ENCODE assay signal across 23 cellular contexts in the genomic region with DNA sequence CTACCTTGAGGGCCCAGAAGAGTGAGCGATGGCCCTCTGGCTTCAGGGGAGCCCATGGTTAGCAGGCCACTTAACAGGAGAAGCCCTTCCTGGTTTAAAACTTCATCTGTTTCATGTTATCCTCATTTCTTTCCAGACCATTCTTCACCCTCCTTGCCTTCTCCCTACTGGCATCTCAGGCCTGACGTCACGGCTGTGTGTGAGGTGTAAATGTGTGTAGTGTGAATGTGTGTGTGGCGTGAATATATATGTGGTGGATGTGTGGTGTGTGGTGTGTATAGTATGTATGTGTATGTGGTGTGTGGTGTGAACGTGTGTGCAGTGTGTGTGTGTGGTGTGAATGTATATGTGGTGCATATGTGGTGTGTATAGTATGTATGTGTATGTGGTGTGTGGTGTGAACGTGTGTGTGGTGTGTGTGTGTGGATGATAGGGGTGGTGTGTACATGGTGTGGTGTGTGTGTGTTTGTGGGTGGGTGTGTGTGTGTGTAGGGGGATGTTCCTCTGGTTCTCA.
DNase-seq lines count a peak whose midpoint lies in the region; ATAC-seq, FAIRE-seq and TF ChIP-seq lines count a peak whose summit lies in the region.
"Had no signal": no experiment of that assay in that cellular context is flagged by ENCODE, and none has a peak within 500 bp of the region (broad histone marks: within the 10 kb centered on the region; RNA-seq: fewer than 3 reads in every experiment).

No MANE protein-coding gene starts in this region.

- DNase-seq in GM12891 (ENCODE audit: insufficient read length, low spot score): no peak
- DNase-seq in GM12892 (ENCODE audit: insufficient read length): no peak
- no peak for DNase-seq in IMR-90
- DNase-seq in psoas muscle: no peak
- no peak for DNase-seq in type B pancreatic cell (ENCODE audit: extremely low spot score, unreplicated experiment)
- DNase-seq in NCI-H2107 (lab: John Stamatoyannopoulos, UW): no peak
- DNase-seq: ACHN; BE2C; C1 segment of cervical spinal cord; CD4-positive, CD25-positive, alpha-beta regulatory T cell; CD8-positive, alpha-beta memory T cell; COR-L47; DMS 273 treated with DMSO at 0.1 percent for 48 hours; DMS53; DND-41; EL; H7 had no signal

- no peak overlapping the region for H4K91ac ChIP-seq in IMR-90 (ENCODE audit: insufficient read depth, low read depth, low read length)

- H3K27ac Mint-ChIP-seq in type B pancreatic cell: no peak overlapping the region
- H3K27ac Mint-ChIP-seq: CD4-positive, CD25-positive, alpha-beta regulatory T cell; GM23338 had no signal

- H2BK120ac ChIP-seq in IMR-90 (ENCODE audit: low read depth, low read length): no peak overlapping the region

- no peak overlapping the region for H3K23ac ChIP-seq in IMR-90 (ENCODE audit: low read depth, low read length)

- H3K4me2 ChIP-seq in IMR-90 (ENCODE audit: low read depth, low read length): no peak overlapping the region
- H3K4me2 ChIP-seq: GM23338 had no signal

- H3K9me1 ChIP-seq in IMR-90 (ENCODE audit: insufficient read depth, low read length): no peaks in the 10 kb centered on the region

- in situ Hi-C loops in IMR-90 (cut with MboI; ENCODE audit: low sequenced_read_pairs): no loop called here

- no peak overlapping the region for H2AFZ ChIP-seq in IMR-90 (replicated peaks; ENCODE audit: low read length, poor library complexity)
- H2AFZ ChIP-seq: GM23338 had no signal

- H2BK20ac ChIP-seq in IMR-90 (ENCODE audit: low read depth, low read length): no peak overlapping the region

- no peaks in the 10 kb centered on the region for H3K79me1 ChIP-seq in IMR-90 (ENCODE audit: low read depth in 1 of 2, low read length in 2 of 2)

- no peak for TF ChIP-seq POLR2A in GM12891 (IDR thresholded peaks at IDR 0.05; ENCODE audit: low read depth, low read length)
- TF ChIP-seq POLR2A in GM12892 (IDR thresholded peaks at IDR 0.05; ENCODE audit: low read depth, low read length): no peak
- TF ChIP-seq POLR2A in IMR-90 (IDR thresholded peaks at IDR 0.05; ENCODE audit: low read depth, low read length): no peak

- H3K27me3 ChIP-seq in IMR-90 (ENCODE audit: control insufficient read depth, insufficient read depth, low read length): no peaks in the 10 kb centered on the region; the same call in 1 of the 2 replicates
- H3K27me3 ChIP-seq in psoas muscle (ENCODE audit: insufficient read depth in 3 of 3, low read length in 2 of 3): no peaks in the 10 kb centered on the region
- H3K27me3 ChIP-seq: BE2C had no signal

- intact Hi-C loops in IMR-90 (cut with micrococcal nuclease) (no loop called here), psoas muscle (cut with DNase I) (no loop called here)

- no peak overlapping the region for H2BK15ac ChIP-seq in IMR-90 (ENCODE audit: low read depth, low read length)

- H3K4me1 ChIP-seq in IMR-90 (ENCODE audit: control insufficient read depth, insufficient read depth, low read length) (no peaks in the 10 kb centered on the region), psoas muscle (no peaks in the 10 kb centered on the region)
- H3K4me1 ChIP-seq: BE2C had no signal

- no peaks in the 10 kb centered on the region for H3K9me3 Mint-ChIP-seq in type B pancreatic cell
- H3K9me3 Mint-ChIP-seq: GM23338 had no signal

- no peaks in the 10 kb centered on the region for H3K36me3 ChIP-seq in IMR-90 (ENCODE audit: control insufficient read depth, insufficient read depth, low read length)
- H3K36me3 ChIP-seq in psoas muscle (ENCODE audit: insufficient read depth in 1 of 2, low read depth in 1 of 2): no peaks in the 10 kb centered on the region
- H3K36me3 ChIP-seq: BE2C had no signal

- H3K9me3 ChIP-seq in IMR-90 (ENCODE audit: control insufficient read depth, insufficient read depth, low read length) (0 out of 2 replicates have a peak, but pooled peaks cover 2% of the 10 kb centered on the region), psoas muscle (no peaks in the 10 kb centered on the region)
- H3K9me3 ChIP-seq: BE2C had no signal

- ATAC-seq in IMR-90 (ENCODE audit: low read depth): no peak
- peak in 3 of 4 donors; percentile 4 to 28 (median 22) for ATAC-seq in psoas muscle
- ATAC-seq in HG02678 (IDR thresholded peaks at IDR 0.05; ENCODE audit: unreplicated experiment): no peak
- ATAC-seq: GM12878, GM23338, HCT116, K562 had no signal

- CTCF ChIA-PET in IMR-90 (lab: Yijun Ruan, JAX): no interaction called here

- H4K20me1 ChIP-seq in IMR-90 (ENCODE audit: insufficient read depth, low read length): no peaks in the 10 kb centered on the region

- H3K4me3 ChIP-seq in IMR-90 (ENCODE audit: insufficient read depth, low read depth, low read length) (no peak overlapping the region), psoas muscle (no peak overlapping the region)
- H3K4me3 ChIP-seq: GM12878, GM23338, K562 had no signal

- H3K27me3 Mint-ChIP-seq in type B pancreatic cell: no peaks in the 10 kb centered on the region

- H3K36me3 Mint-ChIP-seq in type B pancreatic cell: no peaks in the 10 kb centered on the region
- H3K36me3 Mint-ChIP-seq: CD4-positive, CD25-positive, alpha-beta regulatory T cell had no signal

- no peak for TF ChIP-seq CTCF in IMR-90 (conservative IDR thresholded peaks at IDR 0.05; ENCODE audit: low read depth, low read length)
- TF ChIP-seq CTCF in psoas muscle (IDR thresholded peaks at IDR 0.05): no peak
- TF ChIP-seq CTCF in type B pancreatic cell (conservative IDR thresholded peaks at IDR 0.05): no peak

- H3K4ac ChIP-seq in IMR-90 (ENCODE audit: low read depth, low read length): no peak overlapping the region

- dilution Hi-C loops in IMR-90 (cut with HindIII; ENCODE audit: low sequenced_read_pairs, unreplicated experiment): no loop called here

- no peaks in the 10 kb centered on the region for H3K4me1 Mint-ChIP-seq in type B pancreatic cell (ENCODE audit: unreplicated experiment)
- H3K4me1 Mint-ChIP-seq: CD8-positive, alpha-beta memory T cell had no signal

- H2AK9ac ChIP-seq in IMR-90 (replicated peaks; ENCODE audit: low read depth, low read length, poor library complexity): no peak overlapping the region

- no peak overlapping the region for H2AK5ac ChIP-seq in IMR-90 (ENCODE audit: low read depth, low read length)

- no peak overlapping the region for H3K27ac ChIP-seq in IMR-90 (ENCODE audit: insufficient read depth, low read length)
- H3K27ac ChIP-seq in psoas muscle: no peak overlapping the region

- TF ChIP-seq RAD21 in IMR-90 (IDR thresholded peaks at IDR 0.05; ENCODE audit: low read length): no peak

- FAIRE-seq in GM12891 (lab: Jason Lieb, UNC) (peak; percentile 64), GM12892 (lab: Jason Lieb, UNC) (peak; percentile 67)
- FAIRE-seq: A204.1, GM12878, K562 had no signal

- H3K56ac ChIP-seq in IMR-90 (ENCODE audit: extremely low read depth, insufficient read depth, low read length): no peak overlapping the region

- H3K18ac ChIP-seq in IMR-90 (ENCODE audit: low read depth, low read length): no peak overlapping the region

- peak overlapping the region; percentile 68 for H2BK5ac ChIP-seq in IMR-90 (ENCODE audit: low read depth, low read length, poor library complexity, severe bottlenecking)

- 100% methylated on average over 2 of the region's 6 CpGs; no CpG with 5 or more reads in 1 of the 2 experiments for WGBS in IMR-90 (ENCODE audit: extremely low coverage in 2 of 2, insufficient read length in 1 of 2), 2 experiments
- 76 to 86% (median 81%) methylated on average over 6 of the region's 6 CpGs for WGBS in psoas muscle, 3 donors

- H4K5ac ChIP-seq in IMR-90 (ENCODE audit: low read depth, low read length): no peak overlapping the region

- no peak overlapping the region for H3K14ac ChIP-seq in IMR-90 (replicated peaks; ENCODE audit: low read depth, low read length)

- no peak overlapping the region for H3K9ac ChIP-seq in IMR-90 (ENCODE audit: low read depth, low read length)

- no peak overlapping the region for H4K8ac ChIP-seq in IMR-90 (ENCODE audit: low read depth in 2 of 2, low read length in 2 of 2)

- no TSS peak for BruUV-seq in IMR-90 (replicated peaks; lab: Mats Ljungman, UMichigan)

- no peak overlapping the region for H3K4me3 Mint-ChIP-seq in type B pancreatic cell
- H3K4me3 Mint-ChIP-seq: CD4-positive, CD25-positive, alpha-beta regulatory T cell; CD8-positive, alpha-beta memory T cell; GM23338 had no signal

- POLR2A ChIA-PET in IMR-90 (lab: Charles Lee; ENCODE audit: unreplicated experiment): no interaction called here

TF ChIP-seq in GM12891, 5 proteins besides CTCF, POLR2A, EP300 and RAD21:
- no peak for TF ChIP-seq PAX5 (IDR thresholded peaks at IDR 0.05; ENCODE audit: insufficient read depth, low read length, severe bottlenecking)
- no peak for TF ChIP-seq POU2F2 (IDR thresholded peaks at IDR 0.05; ENCODE audit: low read depth, low read length)
- no peak for TF ChIP-seq SPI1 (IDR thresholded peaks at IDR 0.05; ENCODE audit: low read depth, low read length)
- TF ChIP-seq TAF1 (IDR thresholded peaks at IDR 0.05; ENCODE audit: low read depth, low read length): no peak
- TF ChIP-seq POLR2AphosphoS5 (IDR thresholded peaks at IDR 0.05; ENCODE audit: low read depth, low read length): no peak

TF ChIP-seq in IMR-90, 13 proteins besides CTCF, POLR2A, EP300 and RAD21:
- no peak for TF ChIP-seq NFE2L2 (IDR thresholded peaks at IDR 0.05; ENCODE audit: low read depth, low read length)
- no peak for TF ChIP-seq SMC3 (IDR thresholded peaks at IDR 0.05; ENCODE audit: low read depth, low read length)
- no peak for TF ChIP-seq RFX5 (IDR thresholded peaks at IDR 0.05; ENCODE audit: low read depth, low read length)
- no peak for TF ChIP-seq MAZ (IDR thresholded peaks at IDR 0.05; ENCODE audit: borderline replicate concordance, low read depth, low read length)
- no peak for TF ChIP-seq ELK1 (IDR thresholded peaks at IDR 0.05; ENCODE audit: borderline replicate concordance, low read depth, low read length)
- TF ChIP-seq CHD1 (IDR thresholded peaks at IDR 0.05; ENCODE audit: low read depth, low read length): no peak
- TF ChIP-seq BHLHE40 (IDR thresholded peaks at IDR 0.05; ENCODE audit: low read depth, low read length): no peak
- TF ChIP-seq RCOR1 (IDR thresholded peaks at IDR 0.05; ENCODE audit: insufficient replicate concordance, low read length): no peak
- TF ChIP-seq MXI1 (IDR thresholded peaks at IDR 0.05; ENCODE audit: borderline replicate concordance, low read depth, low read length): no peak
- TF ChIP-seq FOS (IDR thresholded peaks at IDR 0.05; ENCODE audit: low read depth, low read length): no peak

Comparison
In these comparisons a context has a peak if more than half of its experiments do, and no peak if none do; other contexts are left out.
1. ATAC-seq: peak in psoas muscle (3 of 4); none in IMR-90 (single experiment) and HG02678 (single experiment).